2 cellular contexts compared by ENCODE assay signal in genomic region chr11:14335712-14336111, GRCh38.
A peak's percentile ranks its signal among the peaks of the same experiment; 100 is the strongest.
TF ChIP-seq lines count a peak whose summit lies in the region.

No MANE protein-coding gene starts in this region.

TF ChIP-seq in A549, 52 proteins besides CTCF, POLR2A, EP300 and RAD21:
- no peak for TF ChIP-seq CHD4 (IDR thresholded peaks at IDR 0.05; ENCODE audit: borderline replicate concordance)
- no peak for TF ChIP-seq JUN (IDR thresholded peaks at IDR 0.05)
- TF ChIP-seq ESRRA (IDR thresholded peaks at IDR 0.05; ENCODE audit: borderline replicate concordance, low read length) = no peak
- no peak for TF ChIP-seq SREBF2 (IDR thresholded peaks at IDR 0.05)
- no peak for TF ChIP-seq HES2 (IDR thresholded peaks at IDR 0.05)
- TF ChIP-seq REST (IDR thresholded peaks at IDR 0.05) = no peak
- TF ChIP-seq RCOR1 (IDR thresholded peaks at IDR 0.05; ENCODE audit: low read depth, low read length) = no peak
- no peak for TF ChIP-seq ZC3H11A (IDR thresholded peaks at IDR 0.05)
- TF ChIP-seq GATA3 (IDR thresholded peaks at IDR 0.05; ENCODE audit: borderline replicate concordance) = no peak
- TF ChIP-seq ATOH8 (CRISPR knock-in tag; IDR thresholded peaks at IDR 0.05; ENCODE audit: low read depth) = no peak
- TF ChIP-seq HOXA7 (CRISPR knock-in tag; IDR thresholded peaks at IDR 0.05) = no peak
- no peak for TF ChIP-seq MAX (IDR thresholded peaks at IDR 0.05)
- no peak for TF ChIP-seq JUNB (IDR thresholded peaks at IDR 0.05)
- TF ChIP-seq HOXB5 (CRISPR knock-in tag; IDR thresholded peaks at IDR 0.05) = no peak
- no peak for TF ChIP-seq RNF2 (IDR thresholded peaks at IDR 0.05; ENCODE audit: borderline replicate concordance, low read depth)
- no peak for TF ChIP-seq FOSB (CRISPR knock-in tag; IDR thresholded peaks at IDR 0.05)
- TF ChIP-seq MAZ (IDR thresholded peaks at IDR 0.05; ENCODE audit: borderline replicate concordance, low read depth, low read length) = no peak
- no peak for TF ChIP-seq ELK1 (IDR thresholded peaks at IDR 0.05; ENCODE audit: low read depth, low read length)
- no peak for TF ChIP-seq BHLHE40 (IDR thresholded peaks at IDR 0.05; ENCODE audit: low read depth, low read length)

TF ChIP-seq in GM23338, 12 proteins besides CTCF, POLR2A, EP300 and RAD21:
- no peak for TF ChIP-seq EZH2 (IDR thresholded peaks at IDR 0.05; ENCODE audit: low read depth, unreplicated experiment)
- 0 out of 2 replicates have a peak, but pooled peaks have one; percentile 1 for TF ChIP-seq ZNF462 (CRISPR knock-in tag; IDR thresholded peaks at IDR 0.05)
- TF ChIP-seq JUNB (IDR thresholded peaks at IDR 0.05; ENCODE audit: unreplicated experiment) = no peak
TF ChIP-seq in GM23338: peak in this region for 1.
